In the genomic region with DNA sequence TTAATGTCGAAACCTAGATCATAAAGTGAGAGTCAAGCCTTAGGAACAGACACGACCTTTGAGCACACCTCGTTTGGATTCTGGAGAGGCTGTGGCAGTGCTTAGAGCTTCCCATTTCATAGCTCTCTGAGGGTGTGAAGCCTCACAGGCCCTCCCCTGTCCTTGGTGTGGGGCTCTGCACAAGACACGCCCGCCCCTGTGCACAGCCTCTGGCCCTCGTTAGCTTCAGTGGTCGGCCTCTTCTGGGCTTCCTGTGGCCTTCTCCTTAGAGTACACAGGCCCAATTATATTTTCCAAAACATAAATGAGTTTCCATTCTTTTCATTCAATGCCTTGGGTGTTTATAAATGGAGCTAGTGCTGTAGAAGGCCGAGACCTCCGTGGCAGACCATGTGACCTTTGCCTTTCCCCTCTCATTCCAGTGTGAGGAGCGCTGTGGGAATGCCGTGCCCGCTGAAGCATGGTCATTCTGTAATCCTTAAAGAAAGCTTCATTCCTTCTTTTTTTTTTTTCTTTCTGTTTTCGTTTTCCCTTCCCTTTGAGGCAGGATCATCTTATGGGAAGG, we compare ENCODE assay signal across 1 cellular context.
TF ChIP-seq lines count a peak whose summit lies in the region.

No MANE protein-coding gene starts in this region.

TF ChIP-seq in HepG2, 621 proteins besides CTCF, POLR2A, EP300 and RAD21:
- TF ChIP-seq ZNF12 (CRISPR knock-in tag; IDR thresholded peaks at IDR 0.05) = no peak
- no peak for TF ChIP-seq ZSCAN31 (CRISPR knock-in tag; IDR thresholded peaks at IDR 0.05; ENCODE audit: low read depth)
- TF ChIP-seq POLR2AphosphoS5 (IDR thresholded peaks at IDR 0.05; ENCODE audit: low read depth, low read length) = no peak
- TF ChIP-seq ZNF263 (CRISPR knock-in tag; IDR thresholded peaks at IDR 0.05) = no peak
- TF ChIP-seq, protein P1, sequence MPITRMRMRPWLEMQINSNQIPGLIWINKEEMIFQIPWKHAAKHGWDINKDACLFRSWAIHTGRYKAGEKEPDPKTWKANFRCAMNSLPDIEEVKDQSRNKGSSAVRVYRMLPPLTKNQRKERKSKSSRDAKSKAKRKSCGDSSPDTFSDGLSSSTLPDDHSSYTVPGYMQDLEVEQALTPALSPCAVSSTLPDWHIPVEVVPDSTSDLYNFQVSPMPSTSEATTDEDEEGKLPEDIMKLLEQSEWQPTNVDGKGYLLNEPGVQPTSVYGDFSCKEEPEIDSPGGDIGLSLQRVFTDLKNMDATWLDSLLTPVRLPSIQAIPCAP (CRISPR knock-in tag; IDR thresholded peaks at IDR 0.05; ENCODE audit: low read depth) = no peak
- TF ChIP-seq, protein P2, sequence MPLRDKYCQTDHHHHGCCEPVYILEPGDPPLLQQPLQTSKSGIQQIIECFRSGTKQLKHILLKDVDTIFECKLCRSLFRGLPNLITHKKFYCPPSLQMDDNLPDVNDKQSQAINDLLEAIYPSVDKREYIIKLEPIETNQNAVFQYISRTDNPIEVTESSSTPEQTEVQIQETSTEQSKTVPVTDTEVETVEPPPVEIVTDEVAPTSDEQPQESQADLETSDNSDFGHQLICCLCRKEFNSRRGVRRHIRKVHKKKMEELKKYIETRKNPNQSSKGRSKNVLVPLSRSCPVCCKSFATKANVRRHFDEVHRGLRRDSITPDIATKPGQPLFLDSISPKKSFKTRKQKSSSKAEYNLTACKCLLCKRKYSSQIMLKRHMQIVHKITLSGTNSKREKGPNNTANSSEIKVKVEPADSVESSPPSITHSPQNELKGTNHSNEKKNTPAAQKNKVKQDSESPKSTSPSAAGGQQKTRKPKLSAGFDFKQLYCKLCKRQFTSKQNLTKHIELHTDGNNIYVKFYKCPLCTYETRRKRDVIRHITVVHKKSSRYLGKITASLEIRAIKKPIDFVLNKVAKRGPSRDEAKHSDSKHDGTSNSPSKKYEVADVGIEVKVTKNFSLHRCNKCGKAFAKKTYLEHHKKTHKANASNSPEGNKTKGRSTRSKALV (CRISPR knock-in tag; IDR thresholded peaks at IDR 0.05) = no peak
- TF ChIP-seq ZNF143 (CRISPR knock-in tag; IDR thresholded peaks at IDR 0.05) = no peak
- TF ChIP-seq ELF1 (CRISPR knock-in tag; IDR thresholded peaks at IDR 0.05) = no peak
- TF ChIP-seq, protein P3, sequence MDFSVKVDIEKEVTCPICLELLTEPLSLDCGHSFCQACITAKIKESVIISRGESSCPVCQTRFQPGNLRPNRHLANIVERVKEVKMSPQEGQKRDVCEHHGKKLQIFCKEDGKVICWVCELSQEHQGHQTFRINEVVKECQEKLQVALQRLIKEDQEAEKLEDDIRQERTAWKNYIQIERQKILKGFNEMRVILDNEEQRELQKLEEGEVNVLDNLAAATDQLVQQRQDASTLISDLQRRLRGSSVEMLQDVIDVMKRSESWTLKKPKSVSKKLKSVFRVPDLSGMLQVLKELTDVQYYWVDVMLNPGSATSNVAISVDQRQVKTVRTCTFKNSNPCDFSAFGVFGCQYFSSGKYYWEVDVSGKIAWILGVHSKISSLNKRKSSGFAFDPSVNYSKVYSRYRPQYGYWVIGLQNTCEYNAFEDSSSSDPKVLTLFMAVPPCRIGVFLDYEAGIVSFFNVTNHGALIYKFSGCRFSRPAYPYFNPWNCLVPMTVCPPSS (IDR thresholded peaks at IDR 0.05) = no peak
